Comparison of ENCODE assay signal across 1 cellular context in genomic region chr3:23435318-23435717, GRCh38.
TF ChIP-seq lines count a peak whose summit lies in the region.

No MANE protein-coding gene starts in this region.

TF ChIP-seq in GM23338, 12 proteins besides CTCF, POLR2A, EP300 and RAD21:
- no peak for TF ChIP-seq ZNF462 (CRISPR knock-in tag; IDR thresholded peaks at IDR 0.05)
- no peak for TF ChIP-seq EZH2 (IDR thresholded peaks at IDR 0.05; ENCODE audit: low read depth, unreplicated experiment)
- no peak for TF ChIP-seq NANOG (IDR thresholded peaks at IDR 0.05; ENCODE audit: borderline replicate concordance)
- no peak for TF ChIP-seq STAT1 (IDR thresholded peaks at IDR 0.05; ENCODE audit: unreplicated experiment)
- TF ChIP-seq REST (IDR thresholded peaks at IDR 0.05; ENCODE audit: unreplicated experiment): no peak
- no peak for TF ChIP-seq ZNF114 (CRISPR knock-in tag; IDR thresholded peaks at IDR 0.05)
- no peak for TF ChIP-seq JUNB (IDR thresholded peaks at IDR 0.05; ENCODE audit: unreplicated experiment)
- no peak for TF ChIP-seq POLR2AphosphoS5 (IDR thresholded peaks at IDR 0.05; ENCODE audit: low read depth)
- no peak for TF ChIP-seq EZH2phosphoT487 (IDR thresholded peaks at IDR 0.05; ENCODE audit: unreplicated experiment)
- no peak for TF ChIP-seq CREB1 (CRISPR knock-in tag; IDR thresholded peaks at IDR 0.05; ENCODE audit: low read depth)
- TF ChIP-seq, protein P1, sequence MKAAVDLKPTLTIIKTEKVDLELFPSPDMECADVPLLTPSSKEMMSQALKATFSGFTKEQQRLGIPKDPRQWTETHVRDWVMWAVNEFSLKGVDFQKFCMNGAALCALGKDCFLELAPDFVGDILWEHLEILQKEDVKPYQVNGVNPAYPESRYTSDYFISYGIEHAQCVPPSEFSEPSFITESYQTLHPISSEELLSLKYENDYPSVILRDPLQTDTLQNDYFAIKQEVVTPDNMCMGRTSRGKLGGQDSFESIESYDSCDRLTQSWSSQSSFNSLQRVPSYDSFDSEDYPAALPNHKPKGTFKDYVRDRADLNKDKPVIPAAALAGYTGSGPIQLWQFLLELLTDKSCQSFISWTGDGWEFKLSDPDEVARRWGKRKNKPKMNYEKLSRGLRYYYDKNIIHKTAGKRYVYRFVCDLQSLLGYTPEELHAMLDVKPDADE (IDR thresholded peaks at IDR 0.05): no peak
- no peak for TF ChIP-seq ZNF331 (CRISPR knock-in tag; IDR thresholded peaks at IDR 0.05; ENCODE audit: low read depth)
TF ChIP-seq in GM23338: peak in this region for 0.
